2 cellular contexts compared by ENCODE assay signal in the genomic region with DNA sequence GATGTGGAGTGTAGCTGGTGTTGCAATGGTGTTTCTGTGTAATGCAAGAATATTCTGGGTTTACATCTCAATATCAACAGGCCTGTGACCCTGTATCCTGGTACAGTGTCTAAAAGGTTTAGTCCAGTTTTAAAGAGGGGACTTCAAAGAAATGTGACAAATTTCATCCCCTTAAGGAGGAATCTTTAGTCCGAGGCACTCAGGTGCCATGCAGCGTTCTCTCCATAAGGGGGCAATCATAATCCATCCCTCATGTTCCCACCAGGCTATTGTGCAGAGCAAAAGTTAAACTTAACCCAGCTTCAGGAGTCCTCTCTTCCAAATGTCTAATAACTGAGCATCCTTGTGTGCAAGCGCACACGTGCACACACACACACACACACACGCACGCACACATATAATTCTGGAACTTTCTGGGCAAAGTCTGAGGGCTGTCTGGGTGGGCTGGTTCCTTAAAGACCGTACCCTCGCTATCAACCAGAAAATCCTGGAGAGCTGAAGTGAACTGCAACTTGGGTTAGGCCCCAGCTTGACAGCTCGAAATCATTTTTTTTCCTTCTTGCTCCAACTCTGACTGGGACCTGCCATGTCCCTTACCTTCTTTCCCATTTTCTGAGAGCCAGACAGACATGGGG.
TF ChIP-seq lines count a peak whose summit lies in the region.

No MANE protein-coding gene starts in this region.

TF ChIP-seq in HCT116, 20 proteins besides CTCF, POLR2A, EP300 and RAD21:
- no peak for TF ChIP-seq SP1 (IDR thresholded peaks at IDR 0.05; ENCODE audit: low read depth)
- no peak for TF ChIP-seq EGR1 (IDR thresholded peaks at IDR 0.05; ENCODE audit: low read depth)
- no peak for TF ChIP-seq SIN3A (IDR thresholded peaks at IDR 0.05; ENCODE audit: low read depth)
- TF ChIP-seq SRF (IDR thresholded peaks at IDR 0.05; ENCODE audit: low read depth) = no peak
- no peak for TF ChIP-seq MAX (IDR thresholded peaks at IDR 0.05)
- no peak for TF ChIP-seq EZH2phosphoT487 (IDR thresholded peaks at IDR 0.05; ENCODE audit: borderline replicate concordance)
- TF ChIP-seq, protein P1, sequence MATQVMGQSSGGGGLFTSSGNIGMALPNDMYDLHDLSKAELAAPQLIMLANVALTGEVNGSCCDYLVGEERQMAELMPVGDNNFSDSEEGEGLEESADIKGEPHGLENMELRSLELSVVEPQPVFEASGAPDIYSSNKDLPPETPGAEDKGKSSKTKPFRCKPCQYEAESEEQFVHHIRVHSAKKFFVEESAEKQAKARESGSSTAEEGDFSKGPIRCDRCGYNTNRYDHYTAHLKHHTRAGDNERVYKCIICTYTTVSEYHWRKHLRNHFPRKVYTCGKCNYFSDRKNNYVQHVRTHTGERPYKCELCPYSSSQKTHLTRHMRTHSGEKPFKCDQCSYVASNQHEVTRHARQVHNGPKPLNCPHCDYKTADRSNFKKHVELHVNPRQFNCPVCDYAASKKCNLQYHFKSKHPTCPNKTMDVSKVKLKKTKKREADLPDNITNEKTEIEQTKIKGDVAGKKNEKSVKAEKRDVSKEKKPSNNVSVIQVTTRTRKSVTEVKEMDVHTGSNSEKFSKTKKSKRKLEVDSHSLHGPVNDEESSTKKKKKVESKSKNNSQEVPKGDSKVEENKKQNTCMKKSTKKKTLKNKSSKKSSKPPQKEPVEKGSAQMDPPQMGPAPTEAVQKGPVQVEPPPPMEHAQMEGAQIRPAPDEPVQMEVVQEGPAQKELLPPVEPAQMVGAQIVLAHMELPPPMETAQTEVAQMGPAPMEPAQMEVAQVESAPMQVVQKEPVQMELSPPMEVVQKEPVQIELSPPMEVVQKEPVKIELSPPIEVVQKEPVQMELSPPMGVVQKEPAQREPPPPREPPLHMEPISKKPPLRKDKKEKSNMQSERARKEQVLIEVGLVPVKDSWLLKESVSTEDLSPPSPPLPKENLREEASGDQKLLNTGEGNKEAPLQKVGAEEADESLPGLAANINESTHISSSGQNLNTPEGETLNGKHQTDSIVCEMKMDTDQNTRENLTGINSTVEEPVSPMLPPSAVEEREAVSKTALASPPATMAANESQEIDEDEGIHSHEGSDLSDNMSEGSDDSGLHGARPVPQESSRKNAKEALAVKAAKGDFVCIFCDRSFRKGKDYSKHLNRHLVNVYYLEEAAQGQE (IDR thresholded peaks at IDR 0.05; ENCODE audit: low read depth) = no peak
- no peak for TF ChIP-seq ZBTB33 (IDR thresholded peaks at IDR 0.05; ENCODE audit: extremely low read depth, insufficient replicate concordance, low read length)
- no peak for TF ChIP-seq ELF1 (IDR thresholded peaks at IDR 0.05; ENCODE audit: borderline replicate concordance, low read depth)
- no peak for TF ChIP-seq CBX3 (IDR thresholded peaks at IDR 0.05; ENCODE audit: low read depth)
- no peak for TF ChIP-seq YY1 (IDR thresholded peaks at IDR 0.05; ENCODE audit: extremely low read depth, insufficient replicate concordance, low read depth, low read length)

TF ChIP-seq in H1, 55 proteins besides CTCF, POLR2A, EP300 and RAD21:
- TF ChIP-seq TEAD4 (IDR thresholded peaks at IDR 0.05; ENCODE audit: low read depth, low read length) = 0 out of 2 replicates have a peak, but pooled peaks have one; percentile 42
- TF ChIP-seq POLR2AphosphoS5 (IDR thresholded peaks at IDR 0.05; ENCODE audit: low read depth, low read length) = no peak
- TF ChIP-seq TBP (IDR thresholded peaks at IDR 0.05; ENCODE audit: low read depth, low read length) = no peak
- no peak for TF ChIP-seq HDAC6 (IDR thresholded peaks at IDR 0.05; ENCODE audit: low read depth, low read length)
